ENCODE assay signal across 1 cellular context in the genomic region with DNA sequence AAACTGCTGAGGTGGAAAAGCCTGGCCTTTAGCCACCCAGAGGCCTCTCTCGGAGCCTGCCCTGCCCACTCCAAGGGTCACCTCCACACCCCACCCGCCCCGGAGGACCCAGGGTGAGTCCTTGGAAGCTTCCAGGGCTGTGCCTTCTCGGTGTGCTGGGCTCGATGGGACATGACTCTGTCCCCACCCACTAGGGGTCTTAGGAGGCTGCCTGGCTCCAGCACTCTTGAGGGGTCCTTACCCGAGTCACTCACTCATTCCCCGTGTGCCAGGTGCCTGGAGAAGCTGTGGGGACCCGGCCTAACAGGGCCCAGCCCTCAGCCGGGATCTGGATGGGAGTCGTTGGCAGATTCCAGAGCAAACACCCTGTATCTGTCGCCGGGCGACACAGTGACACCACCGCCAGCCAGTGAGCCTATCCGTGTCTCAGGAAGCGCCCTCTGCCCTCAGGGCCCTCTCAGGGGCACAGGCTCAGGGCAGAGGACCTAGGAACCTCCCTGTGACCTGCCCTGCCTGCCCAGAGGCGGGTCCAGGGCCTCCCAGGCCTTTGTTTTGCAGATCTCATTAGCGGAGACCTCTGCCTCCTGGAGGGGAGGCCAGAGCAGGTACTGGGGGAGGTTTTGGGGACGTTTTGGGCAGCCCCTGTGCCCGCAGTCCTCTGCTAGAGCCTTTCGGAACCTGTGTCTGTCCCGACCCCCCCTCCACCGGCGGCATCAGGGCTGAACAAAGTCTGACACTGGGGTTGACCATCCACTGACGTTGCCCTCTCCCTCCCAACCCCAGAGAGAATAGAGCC.
TF ChIP-seq lines count a peak whose summit lies in the region.

No MANE protein-coding gene starts in this region.

TF ChIP-seq in HepG2, 621 proteins besides CTCF, POLR2A, EP300 and RAD21 (continued from another document and continues in another):
- TF ChIP-seq ZBTB4 (CRISPR knock-in tag; IDR thresholded peaks at IDR 0.05; ENCODE audit: borderline replicate concordance): no peak
- no peak for TF ChIP-seq ZBTB34 (CRISPR knock-in tag; IDR thresholded peaks at IDR 0.05)
- no peak for TF ChIP-seq ZSCAN31 (CRISPR knock-in tag; IDR thresholded peaks at IDR 0.05; ENCODE audit: low read depth)
- TF ChIP-seq NBN (conservative IDR thresholded peaks at IDR 0.05): no peak
- no peak for TF ChIP-seq ZNF253 (CRISPR knock-in tag; IDR thresholded peaks at IDR 0.05; ENCODE audit: borderline replicate concordance)
- TF ChIP-seq, protein P1, sequence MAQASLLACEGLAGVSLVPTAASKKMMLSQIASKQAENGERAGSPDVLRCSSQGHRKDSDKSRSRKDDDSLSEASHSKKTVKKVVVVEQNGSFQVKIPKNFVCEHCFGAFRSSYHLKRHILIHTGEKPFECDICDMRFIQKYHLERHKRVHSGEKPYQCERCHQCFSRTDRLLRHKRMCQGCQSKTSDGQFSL (CRISPR knock-in tag; IDR thresholded peaks at IDR 0.05): 0 out of 2 replicates have a peak, but pooled peaks have one; percentile 21
- TF ChIP-seq ZNF746 (CRISPR knock-in tag; IDR thresholded peaks at IDR 0.05): no peak
- TF ChIP-seq, protein P2, sequence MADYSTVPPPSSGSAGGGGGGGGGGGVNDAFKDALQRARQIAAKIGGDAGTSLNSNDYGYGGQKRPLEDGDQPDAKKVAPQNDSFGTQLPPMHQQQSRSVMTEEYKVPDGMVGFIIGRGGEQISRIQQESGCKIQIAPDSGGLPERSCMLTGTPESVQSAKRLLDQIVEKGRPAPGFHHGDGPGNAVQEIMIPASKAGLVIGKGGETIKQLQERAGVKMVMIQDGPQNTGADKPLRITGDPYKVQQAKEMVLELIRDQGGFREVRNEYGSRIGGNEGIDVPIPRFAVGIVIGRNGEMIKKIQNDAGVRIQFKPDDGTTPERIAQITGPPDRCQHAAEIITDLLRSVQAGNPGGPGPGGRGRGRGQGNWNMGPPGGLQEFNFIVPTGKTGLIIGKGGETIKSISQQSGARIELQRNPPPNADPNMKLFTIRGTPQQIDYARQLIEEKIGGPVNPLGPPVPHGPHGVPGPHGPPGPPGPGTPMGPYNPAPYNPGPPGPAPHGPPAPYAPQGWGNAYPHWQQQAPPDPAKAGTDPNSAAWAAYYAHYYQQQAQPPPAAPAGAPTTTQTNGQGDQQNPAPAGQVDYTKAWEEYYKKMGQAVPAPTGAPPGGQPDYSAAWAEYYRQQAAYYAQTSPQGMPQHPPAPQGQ (CRISPR knock-in tag; IDR thresholded peaks at IDR 0.05; ENCODE audit: borderline replicate concordance): no peak
- no peak for TF ChIP-seq ZNF362 (CRISPR knock-in tag; IDR thresholded peaks at IDR 0.05; ENCODE audit: borderline replicate concordance)
- TF ChIP-seq GPN1 (CRISPR knock-in tag; IDR thresholded peaks at IDR 0.05; ENCODE audit: borderline replicate concordance): no peak
- TF ChIP-seq CHCHD3 (CRISPR knock-in tag; IDR thresholded peaks at IDR 0.05): no peak
- peak; percentile 73 for TF ChIP-seq HINFP (CRISPR knock-in tag; IDR thresholded peaks at IDR 0.05; ENCODE audit: low read depth)
- TF ChIP-seq, protein P3, sequence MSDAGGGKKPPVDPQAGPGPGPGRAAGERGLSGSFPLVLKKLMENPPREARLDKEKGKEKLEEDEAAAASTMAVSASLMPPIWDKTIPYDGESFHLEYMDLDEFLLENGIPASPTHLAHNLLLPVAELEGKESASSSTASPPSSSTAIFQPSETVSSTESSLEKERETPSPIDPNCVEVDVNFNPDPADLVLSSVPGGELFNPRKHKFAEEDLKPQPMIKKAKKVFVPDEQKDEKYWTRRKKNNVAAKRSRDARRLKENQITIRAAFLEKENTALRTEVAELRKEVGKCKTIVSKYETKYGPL (CRISPR knock-in tag; IDR thresholded peaks at IDR 0.05): no peak
- 0 out of 2 replicates have a peak, but pooled peaks have one; percentile 34 for TF ChIP-seq ZNF33A (CRISPR knock-in tag; IDR thresholded peaks at IDR 0.05; ENCODE audit: borderline replicate concordance)
- no peak for TF ChIP-seq HMGA1 (CRISPR knock-in tag; conservative IDR thresholded peaks at IDR 0.05)
- no peak for TF ChIP-seq NONO (IDR thresholded peaks at IDR 0.05)
- peak; percentile 55; the same call in 1 of the 2 replicates for TF ChIP-seq NONO (CRISPR knock-in tag; conservative IDR thresholded peaks at IDR 0.05)
- TF ChIP-seq, protein P4, sequence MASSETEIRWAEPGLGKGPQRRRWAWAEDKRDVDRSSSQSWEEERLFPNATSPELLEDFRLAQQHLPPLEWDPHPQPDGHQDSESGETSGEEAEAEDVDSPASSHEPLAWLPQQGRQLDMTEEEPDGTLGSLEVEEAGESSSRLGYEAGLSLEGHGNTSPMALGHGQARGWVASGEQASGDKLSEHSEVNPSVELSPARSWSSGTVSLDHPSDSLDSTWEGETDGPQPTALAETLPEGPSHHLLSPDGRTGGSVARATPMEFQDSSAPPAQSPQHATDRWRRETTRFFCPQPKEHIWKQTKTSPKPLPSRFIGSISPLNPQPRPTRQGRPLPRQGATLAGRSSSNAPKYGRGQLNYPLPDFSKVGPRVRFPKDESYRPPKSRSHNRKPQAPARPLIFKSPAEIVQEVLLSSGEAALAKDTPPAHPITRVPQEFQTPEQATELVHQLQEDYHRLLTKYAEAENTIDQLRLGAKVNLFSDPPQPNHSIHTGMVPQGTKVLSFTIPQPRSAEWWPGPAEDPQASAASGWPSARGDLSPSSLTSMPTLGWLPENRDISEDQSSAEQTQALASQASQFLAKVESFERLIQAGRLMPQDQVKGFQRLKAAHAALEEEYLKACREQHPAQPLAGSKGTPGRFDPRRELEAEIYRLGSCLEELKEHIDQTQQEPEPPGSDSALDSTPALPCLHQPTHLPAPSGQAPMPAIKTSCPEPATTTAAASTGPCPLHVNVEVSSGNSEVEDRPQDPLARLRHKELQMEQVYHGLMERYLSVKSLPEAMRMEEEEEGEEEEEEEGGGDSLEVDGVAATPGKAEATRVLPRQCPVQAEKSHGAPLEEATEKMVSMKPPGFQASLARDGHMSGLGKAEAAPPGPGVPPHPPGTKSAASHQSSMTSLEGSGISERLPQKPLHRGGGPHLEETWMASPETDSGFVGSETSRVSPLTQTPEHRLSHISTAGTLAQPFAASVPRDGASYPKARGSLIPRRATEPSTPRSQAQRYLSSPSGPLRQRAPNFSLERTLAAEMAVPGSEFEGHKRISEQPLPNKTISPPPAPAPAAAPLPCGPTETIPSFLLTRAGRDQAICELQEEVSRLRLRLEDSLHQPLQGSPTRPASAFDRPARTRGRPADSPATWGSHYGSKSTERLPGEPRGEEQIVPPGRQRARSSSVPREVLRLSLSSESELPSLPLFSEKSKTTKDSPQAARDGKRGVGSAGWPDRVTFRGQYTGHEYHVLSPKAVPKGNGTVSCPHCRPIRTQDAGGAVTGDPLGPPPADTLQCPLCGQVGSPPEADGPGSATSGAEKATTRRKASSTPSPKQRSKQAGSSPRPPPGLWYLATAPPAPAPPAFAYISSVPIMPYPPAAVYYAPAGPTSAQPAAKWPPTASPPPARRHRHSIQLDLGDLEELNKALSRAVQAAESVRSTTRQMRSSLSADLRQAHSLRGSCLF (CRISPR knock-in tag; IDR thresholded peaks at IDR 0.05; ENCODE audit: borderline replicate concordance): no peak
- TF ChIP-seq IKZF1 (IDR thresholded peaks at IDR 0.05): no peak
- no peak for TF ChIP-seq RBAK (CRISPR knock-in tag; IDR thresholded peaks at IDR 0.05)
- no peak for TF ChIP-seq ZNF432 (CRISPR knock-in tag; IDR thresholded peaks at IDR 0.05; ENCODE audit: borderline replicate concordance)
- peak; percentile 29; the same call in 1 of the 2 replicates for TF ChIP-seq ZNF501 (CRISPR knock-in tag; IDR thresholded peaks at IDR 0.05)
- TF ChIP-seq RORA (CRISPR knock-in tag; IDR thresholded peaks at IDR 0.05): no peak
- no peak for TF ChIP-seq ZFP36L2 (CRISPR knock-in tag; IDR thresholded peaks at IDR 0.05)
- TF ChIP-seq ZNF883 (CRISPR knock-in tag; IDR thresholded peaks at IDR 0.05; ENCODE audit: not compliant biosample characterization): no peak
- TF ChIP-seq GLI4 (CRISPR knock-in tag; IDR thresholded peaks at IDR 0.05; ENCODE audit: borderline replicate concordance): no peak
- TF ChIP-seq HIVEP1 (CRISPR knock-in tag; IDR thresholded peaks at IDR 0.05): peak; percentile 53; the same call in 1 of the 2 replicates
- TF ChIP-seq NFATC3 (CRISPR knock-in tag; IDR thresholded peaks at IDR 0.05): no peak
- peak; percentile 56; the same call in 1 of the 2 replicates for TF ChIP-seq SALL1 (CRISPR knock-in tag; IDR thresholded peaks at IDR 0.05)
- TF ChIP-seq GATA4 (IDR thresholded peaks at IDR 0.05; ENCODE audit: borderline replicate concordance, low read depth): no peak
- TF ChIP-seq IKZF5 (CRISPR knock-in tag; IDR thresholded peaks at IDR 0.05): no peak; the same call in 1 of the 2 replicates
- TF ChIP-seq ZNF160 (CRISPR knock-in tag; IDR thresholded peaks at IDR 0.05): no peak
- TF ChIP-seq AFF4 (CRISPR knock-in tag; IDR thresholded peaks at IDR 0.05): 0 out of 2 replicates have a peak, but pooled peaks have one; percentile 54
